ENCODE assay signal across 1 cellular context in the genomic region with DNA sequence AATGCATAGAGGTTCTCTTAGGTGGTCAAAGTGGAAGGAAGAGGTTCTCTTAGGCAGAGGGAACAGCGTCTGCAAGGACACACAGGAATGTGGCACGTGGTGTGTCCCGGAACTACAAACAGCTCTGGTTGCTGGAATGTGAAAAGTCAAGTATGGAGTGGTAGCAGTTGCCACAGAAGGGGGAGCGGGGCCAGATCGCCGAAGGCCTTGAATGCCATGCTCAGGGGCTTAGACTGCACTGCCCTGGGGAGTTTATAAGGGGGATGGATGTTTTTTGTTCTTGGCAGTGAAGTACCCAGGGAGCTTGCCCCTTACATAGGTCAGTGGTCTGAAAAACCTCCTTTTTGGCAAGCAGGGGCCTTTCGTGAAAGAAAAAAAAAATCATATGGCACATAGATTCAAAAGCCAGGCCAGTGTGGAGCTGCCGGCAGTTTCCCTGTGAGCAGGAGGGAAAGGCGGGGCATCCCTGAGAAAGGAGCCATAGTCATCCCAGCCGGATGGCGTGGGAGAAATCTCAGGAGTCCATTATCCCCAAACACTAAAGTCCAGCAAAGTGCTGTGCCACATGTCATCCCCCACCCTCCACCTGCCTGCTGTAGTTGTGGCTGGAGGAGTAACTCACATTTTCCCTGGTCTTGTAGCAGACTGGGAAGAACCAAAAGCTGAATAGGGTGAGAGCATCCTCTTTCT.
TF ChIP-seq lines count a peak whose summit lies in the region.

No MANE protein-coding gene starts in this region.

TF ChIP-seq in GM12878, 131 proteins besides CTCF, POLR2A, EP300 and RAD21 (continued from another document):
- TF ChIP-seq, protein P1, sequence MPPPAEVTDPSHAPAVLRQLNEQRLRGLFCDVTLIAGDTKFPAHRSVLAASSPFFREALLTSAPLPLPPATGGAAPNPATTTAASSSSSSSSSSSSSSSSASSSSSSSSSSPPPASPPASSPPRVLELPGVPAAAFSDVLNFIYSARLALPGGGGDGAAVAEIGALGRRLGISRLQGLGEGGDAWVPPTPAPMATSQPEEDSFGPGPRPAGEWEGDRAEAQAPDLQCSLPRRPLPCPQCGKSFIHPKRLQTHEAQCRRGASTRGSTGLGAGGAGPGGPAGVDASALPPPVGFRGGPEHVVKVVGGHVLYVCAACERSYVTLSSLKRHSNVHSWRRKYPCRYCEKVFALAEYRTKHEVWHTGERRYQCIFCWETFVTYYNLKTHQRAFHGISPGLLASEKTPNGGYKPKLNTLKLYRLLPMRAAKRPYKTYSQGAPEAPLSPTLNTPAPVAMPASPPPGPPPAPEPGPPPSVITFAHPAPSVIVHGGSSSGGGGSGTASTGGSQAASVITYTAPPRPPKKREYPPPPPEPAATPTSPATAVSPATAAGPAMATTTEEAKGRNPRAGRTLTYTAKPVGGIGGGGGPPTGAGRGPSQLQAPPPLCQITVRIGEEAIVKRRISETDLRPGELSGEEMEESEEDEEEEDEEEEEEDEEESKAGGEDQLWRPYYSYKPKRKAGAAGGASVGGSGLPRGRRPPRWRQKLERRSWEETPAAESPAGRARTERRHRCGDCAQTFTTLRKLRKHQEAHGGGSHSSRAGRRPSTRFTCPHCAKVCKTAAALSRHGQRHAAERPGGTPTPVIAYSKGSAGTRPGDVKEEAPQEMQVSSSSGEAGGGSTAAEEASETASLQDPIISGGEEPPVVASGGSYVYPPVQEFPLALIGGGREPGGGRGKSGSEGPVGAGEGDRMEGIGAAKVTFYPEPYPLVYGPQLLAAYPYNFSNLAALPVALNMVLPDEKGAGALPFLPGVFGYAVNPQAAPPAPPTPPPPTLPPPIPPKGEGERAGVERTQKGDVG (CRISPR knock-in tag; IDR thresholded peaks at IDR 0.05), result no peak
- no peak for TF ChIP-seq ZBED1 (IDR thresholded peaks at IDR 0.05; ENCODE audit: borderline replicate concordance)
